In the genomic region with DNA sequence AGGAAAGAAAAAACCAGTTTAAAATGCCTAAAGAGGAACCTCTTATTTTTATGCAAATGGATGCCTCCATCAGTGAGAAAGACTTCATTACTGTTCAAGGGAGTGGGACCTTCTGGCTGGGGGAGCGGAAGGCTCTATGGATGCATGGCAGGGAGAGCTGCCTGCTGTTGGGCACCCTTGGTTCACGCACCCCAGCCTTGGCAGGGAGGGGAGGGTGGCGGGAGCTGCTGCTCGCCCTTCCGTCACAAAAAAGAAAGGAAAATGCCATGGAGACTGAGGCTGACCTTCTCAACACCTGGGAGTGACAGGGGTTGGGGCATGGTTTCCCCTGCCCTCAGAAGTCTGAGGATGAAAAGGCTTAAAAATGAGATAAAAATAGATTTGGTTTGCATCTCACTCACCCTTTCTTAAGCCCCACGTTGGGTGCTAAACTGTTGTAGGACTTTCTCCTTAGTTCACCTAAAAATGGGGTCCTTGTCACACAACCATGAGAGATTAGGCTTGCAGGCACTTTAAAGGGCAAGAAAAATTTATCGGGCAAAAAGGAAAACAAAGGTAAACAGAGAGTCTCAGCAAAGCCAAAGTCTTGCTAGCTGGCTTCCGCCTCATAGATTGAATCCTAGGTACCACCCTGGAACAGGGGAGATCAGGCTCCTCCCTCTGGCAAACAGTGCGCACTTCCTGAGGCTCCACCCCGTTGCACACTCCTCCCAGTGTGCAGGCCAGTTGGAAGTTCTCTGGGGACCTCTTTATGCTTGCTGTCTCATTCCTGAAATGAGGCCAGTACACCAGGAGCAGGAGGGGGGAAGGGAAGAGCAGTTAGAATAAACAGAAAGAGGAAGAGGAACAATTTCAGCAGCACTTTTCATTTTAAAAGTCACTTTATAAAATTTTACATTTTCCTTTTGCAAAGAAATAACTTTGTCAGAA, we compare ENCODE assay signal across 8 cellular contexts. TPM values are rescaled to one million over a fixed set of nuclear protein-coding genes. Genes with fewer than 3 reads are reported as not detected.
DNase-seq lines count a peak whose midpoint lies in the region; ATAC-seq and TF ChIP-seq lines count a peak whose summit lies in the region.

No MANE protein-coding gene starts in this region.

- peaks cover 8% of the 10 kb centered on the region; the same call in 1 of the 2 replicates for H3F3A ChIP-seq in MM.1S (ENCODE audit: insufficient read depth, low read length)

- H3K4me3 ChIP-seq in liver (ENCODE audit: low read depth in 1 of 3, low read length in 3 of 3) = peak overlapping the region in 1 of 3 donors; percentile 1
- peak overlapping the region in 2 of 4 donors; percentile 14 to 22 for H3K4me3 ChIP-seq in tibial nerve
- no peak overlapping the region for H3K4me3 ChIP-seq in MM.1S (ENCODE audit: low read length)

- peaks cover 1 to 23% (median 16%) of the 10 kb centered on the region in 4 donors for H3K9me3 ChIP-seq in liver (ENCODE audit: control insufficient read depth in 4 of 4, low read length in 3 of 4)
- H3K9me3 ChIP-seq in tibial nerve = peaks cover 0 to 45% (median 14%) of the 10 kb centered on the region in 4 donors
- no peaks in the 10 kb centered on the region for H3K9me3 ChIP-seq in MM.1S (replicated peaks; ENCODE audit: insufficient read depth, low read length)

- peak; percentile 12 to 36 for TF ChIP-seq RAD21 in liver (IDR thresholded peaks at IDR 0.05)

- H3K4me2 ChIP-seq in MM.1S (ENCODE audit: low read depth, low read length) = no peak overlapping the region

- peak overlapping the region; percentile 44 for H3K4me3 Mint-ChIP-seq in activated naive CD8-positive, alpha-beta T cell treated with anti-CD3 and anti-CD28 coated beads, Interleukin-2, amount 10 ng/mL, durations not matched to agents 7 days and 5 days
- H3K4me3 Mint-ChIP-seq in immature natural killer cell = peak overlapping the region in 2 of 5 donors; percentile 19 to 22

- POLR2A ChIA-PET in activated naive CD8-positive, alpha-beta T cell treated with anti-CD3 and anti-CD28 coated beads, Interleukin-2, amount 10 ng/mL, durations not matched to agents 7 days and 5 days (lab: Charles Lee) = interaction anchor here (0.5 kb wide), 1 partner anchor 379 kb away, joined by 3 read pairs; no protein-coding TSS in a partner anchor

- TF ChIP-seq CTCF in GM10266 (IDR thresholded peaks at IDR 0.05; ENCODE audit: control insufficient read depth, insufficient read depth, low read depth, missing control alignments) (no peak), GM20000 (IDR thresholded peaks at IDR 0.05; ENCODE audit: extremely low read depth, missing control alignments) (no peak), liver (IDR thresholded peaks at IDR 0.05; ENCODE audit: low read depth, low read length, missing input control) (no peak), tibial nerve (IDR thresholded peaks at IDR 0.05) (no peak), MM.1S (IDR thresholded peaks at IDR 0.05; ENCODE audit: low read length) (no peak)

- DNase-seq in GM10266 (ENCODE audit: extremely low spot score) (peak; percentile 52), GM20000 (ENCODE audit: low spot score) (peak; percentile 52), tibial nerve (ENCODE audit: low spot score in 2 of 2) (peak; percentile 68 to 74), immature natural killer cell (no peak), MM.1S (no peak)
- no peak for DNase-seq in activated naive CD8-positive, alpha-beta T cell treated with anti-CD3 and anti-CD28 coated beads, Interleukin-2, amount 10 ng/mL, durations not matched to agents 7 days and 5 days

- H3K4me1 ChIP-seq in liver (ENCODE audit: control insufficient read depth in 4 of 4, insufficient read depth in 4 of 4, low read length in 3 of 4) = no peaks in the 10 kb centered on the region
- peaks cover 0 to 22% (median 4%) of the 10 kb centered on the region in 4 donors for H3K4me1 ChIP-seq in tibial nerve
- H3K4me1 ChIP-seq in MM.1S (ENCODE audit: low read length) = peaks cover 3% of the 10 kb centered on the region

- H3K27ac ChIP-seq in liver (ENCODE audit: low read depth in 1 of 2, low read length in 2 of 2) = no peak overlapping the region
- H3K27ac ChIP-seq in tibial nerve = peak overlapping the region; percentile 47 to 89 (median 72)
- H3K27ac ChIP-seq in MM.1S (ENCODE audit: low read length) = no peak overlapping the region

- no peak overlapping the region for H3K9ac ChIP-seq in liver (ENCODE audit: low read depth in 1 of 2, low read length in 2 of 2)
- H3K9ac ChIP-seq in MM.1S (ENCODE audit: low read length) = no peak overlapping the region

- peaks cover 18% of the 10 kb centered on the region; the same call in 1 of the 2 replicates for H3K79me2 ChIP-seq in MM.1S (ENCODE audit: low read length)

- peaks cover 4% of the 10 kb centered on the region for H3K4me1 Mint-ChIP-seq in activated naive CD8-positive, alpha-beta T cell treated with anti-CD3 and anti-CD28 coated beads, Interleukin-2, amount 10 ng/mL, durations not matched to agents 7 days and 5 days
- H3K4me1 Mint-ChIP-seq in immature natural killer cell = peaks cover 20 to 31% of the 10 kb centered on the region in 2 donors

- no peaks in the 10 kb centered on the region for H3K27me3 Mint-ChIP-seq in activated naive CD8-positive, alpha-beta T cell treated with anti-CD3 and anti-CD28 coated beads, Interleukin-2, amount 10 ng/mL, durations not matched to agents 7 days and 5 days
- no peaks in the 10 kb centered on the region for H3K27me3 Mint-ChIP-seq in immature natural killer cell (ENCODE audit: low read depth in 3 of 3)

- WGBS in liver = 87% methylated on average over 10 of the region's 10 CpGs
- WGBS in tibial nerve, 2 donors = 71 to 77% methylated on average over 10 of the region's 10 CpGs

- peak overlapping the region; percentile 39 for H3K27ac Mint-ChIP-seq in activated naive CD8-positive, alpha-beta T cell treated with anti-CD3 and anti-CD28 coated beads, Interleukin-2, amount 10 ng/mL, durations not matched to agents 7 days and 5 days
- H3K27ac Mint-ChIP-seq in immature natural killer cell = peak overlapping the region in 1 of 6 donors; percentile 69

- H3K36me3 Mint-ChIP-seq in activated naive CD8-positive, alpha-beta T cell treated with anti-CD3 and anti-CD28 coated beads, Interleukin-2, amount 10 ng/mL, durations not matched to agents 7 days and 5 days = peaks cover 41% of the 10 kb centered on the region
- peaks cover 39 to 52% (median 48%) of the 10 kb centered on the region in 3 donors for H3K36me3 Mint-ChIP-seq in immature natural killer cell

- H3K36me3 ChIP-seq in liver (ENCODE audit: control insufficient read depth in 4 of 4, insufficient read depth in 3 of 4, low read depth in 1 of 4, low read length in 3 of 4) (peaks cover 0 to under 1% (median under 1%) of the 10 kb centered on the region in 4 donors), tibial nerve (peaks cover 0 to 33% (median 0%) of the 10 kb centered on the region in 3 donors), MM.1S (replicated peaks; ENCODE audit: insufficient read depth, low read length) (no peaks in the 10 kb centered on the region)

- ATAC-seq in HG03571 (IDR thresholded peaks at IDR 0.05; ENCODE audit: unreplicated experiment) = peak; percentile 76
- no peak for ATAC-seq in activated naive CD8-positive, alpha-beta T cell treated with anti-CD3 and anti-CD28 coated beads, Interleukin-2, amount 10 ng/mL, durations not matched to agents 7 days and 5 days (ENCODE audit: low read depth)

- no peak overlapping the region for H2AFZ ChIP-seq in MM.1S (ENCODE audit: low read length)

- H3K9me2 ChIP-seq in MM.1S (replicated peaks; ENCODE audit: insufficient read depth, low read length) = no peaks in the 10 kb centered on the region

- peaks cover 15% of the 10 kb centered on the region for H3K9me3 Mint-ChIP-seq in activated naive CD8-positive, alpha-beta T cell treated with anti-CD3 and anti-CD28 coated beads, Interleukin-2, amount 10 ng/mL, durations not matched to agents 7 days and 5 days
- peaks cover 18 to 54% (median 43%) of the 10 kb centered on the region in 6 donors for H3K9me3 Mint-ChIP-seq in immature natural killer cell

- no peaks in the 10 kb centered on the region for H4K20me1 ChIP-seq in MM.1S (ENCODE audit: insufficient read depth, low read length)

- TF ChIP-seq POLR2A in tibial nerve (IDR thresholded peaks at IDR 0.05) = peak in 1 of 2 donors; percentile 32

- TF ChIP-seq EP300 in tibial nerve (IDR thresholded peaks at IDR 0.05) = peak; percentile 35 to 82

- H3K27me3 ChIP-seq in liver (ENCODE audit: control insufficient read depth in 4 of 4, insufficient read depth in 4 of 4, low read length in 3 of 4) (no peaks in the 10 kb centered on the region), tibial nerve (no peaks in the 10 kb centered on the region), MM.1S (replicated peaks; ENCODE audit: insufficient read depth, low read length) (no peaks in the 10 kb centered on the region)

TF ChIP-seq in liver, 16 proteins besides CTCF, POLR2A, EP300 and RAD21:
- TF ChIP-seq, protein P1, sequence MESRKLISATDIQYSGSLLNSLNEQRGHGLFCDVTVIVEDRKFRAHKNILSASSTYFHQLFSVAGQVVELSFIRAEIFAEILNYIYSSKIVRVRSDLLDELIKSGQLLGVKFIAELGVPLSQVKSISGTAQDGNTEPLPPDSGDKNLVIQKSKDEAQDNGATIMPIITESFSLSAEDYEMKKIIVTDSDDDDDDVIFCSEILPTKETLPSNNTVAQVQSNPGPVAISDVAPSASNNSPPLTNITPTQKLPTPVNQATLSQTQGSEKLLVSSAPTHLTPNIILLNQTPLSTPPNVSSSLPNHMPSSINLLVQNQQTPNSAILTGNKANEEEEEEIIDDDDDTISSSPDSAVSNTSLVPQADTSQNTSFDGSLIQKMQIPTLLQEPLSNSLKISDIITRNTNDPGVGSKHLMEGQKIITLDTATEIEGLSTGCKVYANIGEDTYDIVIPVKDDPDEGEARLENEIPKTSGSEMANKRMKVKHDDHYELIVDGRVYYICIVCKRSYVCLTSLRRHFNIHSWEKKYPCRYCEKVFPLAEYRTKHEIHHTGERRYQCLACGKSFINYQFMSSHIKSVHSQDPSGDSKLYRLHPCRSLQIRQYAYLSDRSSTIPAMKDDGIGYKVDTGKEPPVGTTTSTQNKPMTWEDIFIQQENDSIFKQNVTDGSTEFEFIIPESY (IDR thresholded peaks at IDR 0.05) = no peak
- TF ChIP-seq FOXA2 (IDR thresholded peaks at IDR 0.05) (no peak), TAF1 (conservative IDR thresholded peaks at IDR 0.05) (peak; percentile 31), SP1 (IDR thresholded peaks at IDR 0.05) (peak; percentile 18)
TF ChIP-seq in liver: peak in this region for 2.

RNA-seq across cellular contexts. Expression of a gene that starts 31.6 kb away (rescaled TPM):
- total RNA-seq in activated naive CD8-positive, alpha-beta T cell treated with anti-CD3 and anti-CD28 coated beads, Interleukin-2, amount 10 ng/mL, durations not matched to agents 7 days and 5 days = 10 to 100 TPM; 37.5 to 39.3 TPM
- 10 to 100 TPM; 39.5 to 49.1 TPM for total RNA-seq in liver
- 10 to 100 TPM; 13.2 to 18.4 TPM for polyA plus RNA-seq in liver
- 10 to 100 TPM; 80.1 to 93.7 (median 82.4) TPM for total RNA-seq in tibial nerve
- polyA plus RNA-seq in immature natural killer cell = 10 to 100 TPM; 27.8 to 42.7 (median 30.6) TPM

RNA-seq across cellular contexts. Expression of a gene that starts 31.8 kb away (rescaled TPM):
- total RNA-seq in activated naive CD8-positive, alpha-beta T cell treated with anti-CD3 and anti-CD28 coated beads, Interleukin-2, amount 10 ng/mL, durations not matched to agents 7 days and 5 days = 10 to 100 TPM; 22.1 to 24.9 TPM
- 10 to 100 TPM; 32.1 to 40.9 TPM for total RNA-seq in liver
- 10 to 100 TPM; 31.1 to 51.0 TPM for polyA plus RNA-seq in liver
- 10 to 100 TPM; 36.6 to 52.1 (median 40.9) TPM for total RNA-seq in tibial nerve
- 10 to 100 TPM; 23.3 to 52.6 (median 38.2) TPM for polyA plus RNA-seq in immature natural killer cell

Comparison
In these comparisons a context has a peak if more than half of its experiments do, and no peak if none do; other contexts are left out.
1. DNase-seq: peak in GM10266 (single experiment), GM20000 (single experiment) and tibial nerve (2 of 2); none in activated naive CD8-positive, alpha-beta T cell treated with anti-CD3 and anti-CD28 coated beads, Interleukin-2, amount 10 ng/mL, durations not matched to agents 7 days and 5 days (single experiment), immature natural killer cell (0 of 3) and MM.1S (single experiment).
2. H3K27ac ChIP-seq: peak in tibial nerve (4 of 4); none in liver (0 of 2) and MM.1S (single experiment).